Comparison of ENCODE assay signal across 1 cellular context in the genomic region with DNA sequence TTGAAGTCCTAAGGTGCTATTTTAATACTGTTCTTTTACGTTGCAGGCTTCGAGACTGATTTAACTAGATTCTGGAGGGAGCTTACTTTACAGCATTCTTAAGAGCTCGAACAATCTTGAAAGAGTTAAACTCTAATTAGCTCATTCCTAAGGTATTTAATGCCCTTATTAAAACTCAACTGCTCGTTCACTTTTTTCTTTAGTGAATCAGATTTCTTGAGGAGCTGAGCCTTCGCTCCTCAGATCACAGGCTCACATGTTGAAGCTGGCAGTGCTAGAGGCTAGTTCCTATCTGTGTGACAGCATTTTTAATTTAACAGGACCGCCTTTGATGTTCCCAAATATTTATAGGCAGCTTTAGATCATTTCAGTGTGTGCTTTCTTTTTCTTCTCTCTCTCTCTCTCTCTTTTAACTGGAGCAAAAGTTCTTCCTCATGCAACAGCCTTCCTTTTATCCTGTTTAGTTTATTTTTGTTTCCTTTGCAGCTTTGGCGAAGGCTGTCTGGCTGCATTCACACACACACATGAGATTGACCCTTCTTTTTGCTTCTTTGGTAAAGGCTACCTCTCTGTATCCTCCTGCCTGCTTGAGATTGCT.
TF ChIP-seq lines count a peak whose summit lies in the region.

No MANE protein-coding gene starts in this region.

TF ChIP-seq in HCT116, 20 proteins besides CTCF, POLR2A, EP300 and RAD21 (continued from another document):
- no peak for TF ChIP-seq REST (IDR thresholded peaks at IDR 0.05; ENCODE audit: low read depth)
